Comparison of ENCODE assay signal across 9 cellular contexts in genomic region chr10:102815790-102816549, GRCh38. TPM values are rescaled to one million over a fixed set of nuclear protein-coding genes. Genes with fewer than 3 reads are reported as not detected.
DNase-seq lines count a peak whose midpoint lies in the region; ATAC-seq, FAIRE-seq and TF ChIP-seq lines count a peak whose summit lies in the region.
"Had no signal": no experiment of that assay in that cellular context is flagged by ENCODE, and none has a peak within 500 bp of the region (broad histone marks: within the 10 kb centered on the region; RNA-seq: fewer than 3 reads in every experiment).

No MANE protein-coding gene starts in this region.

- no peaks in the 10 kb centered on the region for H3K9me3 ChIP-seq in muscle layer of colon (ENCODE audit: low read length)
- no peaks in the 10 kb centered on the region for H3K9me3 ChIP-seq in vagina
- H3K9me3 ChIP-seq: A549 had no signal

- H3K4me3 ChIP-seq in muscle layer of colon (ENCODE audit: low read depth in 1 of 2, low read length in 2 of 2) (no peak overlapping the region), vagina (no peak overlapping the region)
- H3K4me3 ChIP-seq: A549 had no signal

- H3K4me1 Mint-ChIP-seq in activated naive CD4-positive, alpha-beta T cell treated with anti-CD3 and anti-CD28 coated beads, Interleukin-2, amount 10 ng/mL, durations not matched to agents 7 days and 5 days, result peaks cover 27% of the 10 kb centered on the region
- peaks cover 9% of the 10 kb centered on the region for H3K4me1 Mint-ChIP-seq in endothelial cell (ENCODE audit: unreplicated experiment)

- FAIRE-seq in frontal cortex (lab: Jason Lieb, UNC), result no peak
- FAIRE-seq: A549 had no signal

- intact Hi-C loops in vagina (cut with DNase I), result loop anchor here (5.0 to 10.0 kb wide), 2 partner anchors 74 to 171 kb away; partner anchors contain the start of genes TRIM8 and WBP1L

- peaks cover 6% of the 10 kb centered on the region for H3K27me3 Mint-ChIP-seq in activated naive CD4-positive, alpha-beta T cell treated with anti-CD3 and anti-CD28 coated beads, Interleukin-2, amount 10 ng/mL, durations not matched to agents 7 days and 5 days
- peaks cover 3% of the 10 kb centered on the region for H3K27me3 Mint-ChIP-seq in endothelial cell (ENCODE audit: unreplicated experiment)

- H3K9ac ChIP-seq in muscle layer of colon (ENCODE audit: low read length), result peak overlapping the region; percentile 19

- H3K27me3 ChIP-seq in muscle layer of colon (ENCODE audit: control insufficient read depth in 1 of 2, insufficient read depth in 2 of 2, low read length in 2 of 2) (no peaks in the 10 kb centered on the region), vagina (no peaks in the 10 kb centered on the region)

- TF ChIP-seq CTCF in endothelial cell (IDR thresholded peaks at IDR 0.05; ENCODE audit: unreplicated experiment), result no peak
- TF ChIP-seq CTCF in vagina (IDR thresholded peaks at IDR 0.05), result no peak

- no peaks in the 10 kb centered on the region for H3K9me3 Mint-ChIP-seq in activated naive CD4-positive, alpha-beta T cell treated with anti-CD3 and anti-CD28 coated beads, Interleukin-2, amount 10 ng/mL, durations not matched to agents 7 days and 5 days
- H3K9me3 Mint-ChIP-seq in endothelial cell (ENCODE audit: unreplicated experiment), result no peaks in the 10 kb centered on the region

- DNase-seq in activated naive CD4-positive, alpha-beta T cell treated with anti-CD3 and anti-CD28 coated beads, Interleukin-2, amount 10 ng/mL, durations not matched to agents 7 days and 5 days, result no peak
- no peak for DNase-seq in activated naive CD4-positive, alpha-beta T cell (lab: John Stamatoyannopoulos, UW)
- no peak for DNase-seq in endothelial cell (ENCODE audit: low spot score)
- DNase-seq in vagina (ENCODE audit: extremely low spot score in 2 of 2), result peak in 1 of 2 donors; percentile 94
- no peak for DNase-seq in NCI-H345 (lab: John Stamatoyannopoulos, UW)
- DNase-seq in frontal cortex (ENCODE audit: low spot score in 2 of 2), result no peak

- CTCF ChIA-PET in activated naive CD4-positive, alpha-beta T cell treated with anti-CD3 and anti-CD28 coated beads, Interleukin-2, amount 10 ng/mL, durations not matched to agents 7 days and 5 days (lab: Charles Lee), result no interaction called here

- no peak overlapping the region for H3K4me3 Mint-ChIP-seq in activated naive CD4-positive, alpha-beta T cell treated with anti-CD3 and anti-CD28 coated beads, Interleukin-2, amount 10 ng/mL, durations not matched to agents 7 days and 5 days
- H3K4me3 Mint-ChIP-seq in endothelial cell (ENCODE audit: unreplicated experiment), result peak overlapping the region; percentile 7

- peak overlapping the region; percentile 39 for H3K27ac Mint-ChIP-seq in activated naive CD4-positive, alpha-beta T cell treated with anti-CD3 and anti-CD28 coated beads, Interleukin-2, amount 10 ng/mL, durations not matched to agents 7 days and 5 days
- peak overlapping the region; percentile 93 for H3K27ac Mint-ChIP-seq in endothelial cell (ENCODE audit: unreplicated experiment)

- H3K36me3 Mint-ChIP-seq in activated naive CD4-positive, alpha-beta T cell treated with anti-CD3 and anti-CD28 coated beads, Interleukin-2, amount 10 ng/mL, durations not matched to agents 7 days and 5 days, result peaks cover 28% of the 10 kb centered on the region
- peaks cover 15% of the 10 kb centered on the region for H3K36me3 Mint-ChIP-seq in endothelial cell (ENCODE audit: low read depth, unreplicated experiment)

- peak in 1 of 2 donors; percentile 25 for TF ChIP-seq POLR2A in vagina (IDR thresholded peaks at IDR 0.05)

- H3K27ac ChIP-seq in muscle layer of colon (ENCODE audit: low read depth, low read length), result peak overlapping the region; percentile 74
- H3K27ac ChIP-seq in vagina, result peak overlapping the region; percentile 87
- H3K27ac ChIP-seq: A549 had no signal

- no peak for ATAC-seq in HG03342 (IDR thresholded peaks at IDR 0.05; ENCODE audit: unreplicated experiment)

- H3K36me3 ChIP-seq in muscle layer of colon (ENCODE audit: insufficient read depth, low read length), result peaks cover 44% of the 10 kb centered on the region
- H3K36me3 ChIP-seq in vagina, result peaks cover 0 to 33% of the 10 kb centered on the region in 2 donors

- H3K4me1 ChIP-seq in muscle layer of colon (ENCODE audit: insufficient read depth, low read length), result peaks cover 26% of the 10 kb centered on the region
- peaks cover 51% of the 10 kb centered on the region for H3K4me1 ChIP-seq in vagina
- H3K4me1 ChIP-seq: A549 had no signal

RNA-seq across cellular contexts. Expression of gene CYP17A1, which starts 21.2 kb away (rescaled TPM):
- total RNA-seq in endothelial cell (ENCODE audit: unreplicated experiment), result not detected
- total RNA-seq in vagina, result 43.2 TPM
- not detected for total RNA-seq in frontal cortex

RNA-seq across cellular contexts. Expression of gene BORCS7, which starts 38.1 kb away (rescaled TPM):
- 10.7 TPM for total RNA-seq in endothelial cell (ENCODE audit: unreplicated experiment)
- total RNA-seq in vagina, result 36.6 TPM
- 31.0 TPM for total RNA-seq in frontal cortex

RNA-seq across cellular contexts. Expression of gene AS3MT, which starts 53.3 kb away (rescaled TPM):
- total RNA-seq in endothelial cell (ENCODE audit: unreplicated experiment), result 1.4 TPM
- 3.2 TPM for total RNA-seq in vagina
- 13.5 TPM for total RNA-seq in frontal cortex

Comparison
In these comparisons a context has a peak if more than half of its experiments do, and no peak if none do; other contexts are left out.
1. RNA of gene CYP17A1, which starts 21.2 kb away (total RNA-seq): 43.2 TPM in vagina (single experiment); not detected in endothelial cell (single experiment) and not detected in frontal cortex (single experiment); every median in the first group is over 10 times any median in the second.